3 cellular contexts compared by ENCODE assay signal in genomic region chr17:56142781-56143180, GRCh38.
TF ChIP-seq lines count a peak whose summit lies in the region.

No MANE protein-coding gene starts in this region.

TF ChIP-seq in SK-N-SH, 30 proteins besides CTCF, POLR2A, EP300 and RAD21:
- TF ChIP-seq MAX (IDR thresholded peaks at IDR 0.05; ENCODE audit: low read depth) (no peak), TAF1 (IDR thresholded peaks at IDR 0.05; ENCODE audit: borderline replicate concordance, low read depth, low read length) (no peak), USF2 (IDR thresholded peaks at IDR 0.05; ENCODE audit: borderline replicate concordance, low read depth, low read length) (no peak), CHD2 (IDR thresholded peaks at IDR 0.05; ENCODE audit: low read length, partially characterized antibody) (no peak), FOSL2 (IDR thresholded peaks at IDR 0.05; ENCODE audit: borderline replicate concordance, low read depth) (no peak), IRF3 (IDR thresholded peaks at IDR 0.05; ENCODE audit: low read depth, low read length) (no peak), TEAD4 (IDR thresholded peaks at IDR 0.05; ENCODE audit: borderline replicate concordance, insufficient read depth) (no peak), JUND (IDR thresholded peaks at IDR 0.05) (no peak), RFX5 (IDR thresholded peaks at IDR 0.05; ENCODE audit: low read length) (no peak), RXRA (IDR thresholded peaks at IDR 0.05; ENCODE audit: borderline replicate concordance, low read depth) (no peak)
TF ChIP-seq in SK-N-SH: peak in this region for 0.

TF ChIP-seq in SK-N-SH treated with all-trans-retinoic acid at 6 μM for 48 hours, 23 proteins besides CTCF, POLR2A, EP300 and RAD21:
- TF ChIP-seq SNAI2 (CRISPR knock-in tag; IDR thresholded peaks at IDR 0.05) (no peak), ZFP30 (CRISPR knock-in tag; IDR thresholded peaks at IDR 0.05) (no peak), OSR1 (CRISPR knock-in tag; IDR thresholded peaks at IDR 0.05) (no peak), POU6F1 (CRISPR knock-in tag; IDR thresholded peaks at IDR 0.05; ENCODE audit: borderline replicate concordance, low read depth) (no peak)

TF ChIP-seq in IMR-90, 13 proteins besides CTCF, POLR2A, EP300 and RAD21:
- TF ChIP-seq CEBPB (IDR thresholded peaks at IDR 0.05; ENCODE audit: low read depth, low read length): no peak
- TF ChIP-seq RCOR1 (IDR thresholded peaks at IDR 0.05; ENCODE audit: insufficient replicate concordance, low read length): no peak
- TF ChIP-seq MAFK (IDR thresholded peaks at IDR 0.05; ENCODE audit: low read depth, low read length): no peak
- TF ChIP-seq BHLHE40 (IDR thresholded peaks at IDR 0.05; ENCODE audit: low read depth, low read length): no peak
- no peak for TF ChIP-seq MAZ (IDR thresholded peaks at IDR 0.05; ENCODE audit: borderline replicate concordance, low read depth, low read length)
- no peak for TF ChIP-seq RFX5 (IDR thresholded peaks at IDR 0.05; ENCODE audit: low read depth, low read length)
- TF ChIP-seq NFE2L2 (IDR thresholded peaks at IDR 0.05; ENCODE audit: low read depth, low read length): no peak
- no peak for TF ChIP-seq MXI1 (IDR thresholded peaks at IDR 0.05; ENCODE audit: borderline replicate concordance, low read depth, low read length)
- TF ChIP-seq CHD1 (IDR thresholded peaks at IDR 0.05; ENCODE audit: low read depth, low read length): no peak
- no peak for TF ChIP-seq USF2 (IDR thresholded peaks at IDR 0.05; ENCODE audit: low read depth, low read length)
- no peak for TF ChIP-seq ELK1 (IDR thresholded peaks at IDR 0.05; ENCODE audit: borderline replicate concordance, low read depth, low read length)
